In the genomic region with DNA sequence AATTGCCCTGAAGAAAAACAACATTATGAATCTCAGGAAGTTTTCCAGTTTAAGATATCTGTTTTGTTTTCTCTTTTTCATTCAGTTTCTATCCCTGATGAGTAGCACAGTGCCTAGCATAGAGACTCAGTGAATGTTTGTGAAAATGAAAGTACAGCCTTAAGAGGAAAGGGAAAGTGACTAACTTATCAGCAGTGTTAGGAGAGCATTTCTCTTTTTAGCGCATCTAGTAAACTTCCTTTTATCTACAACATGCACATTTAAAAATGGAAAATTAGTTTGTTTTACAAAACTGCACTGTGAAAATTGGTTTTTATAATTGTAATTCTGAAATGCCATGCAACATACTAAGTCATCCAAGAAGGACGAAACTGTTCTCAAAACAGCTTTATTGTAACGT, we compare ENCODE assay signal across 9 cellular contexts.
DNase-seq lines count a peak whose midpoint lies in the region; ATAC-seq and TF ChIP-seq lines count a peak whose summit lies in the region.
"Had no signal": no experiment of that assay in that cellular context is flagged by ENCODE, and none has a peak within 500 bp of the region (broad histone marks: within the 10 kb centered on the region; RNA-seq: fewer than 3 reads in every experiment).

No MANE protein-coding gene starts in this region.

- CTCF ChIA-PET in activated naive CD4-positive, alpha-beta T cell treated with anti-CD3 and anti-CD28 coated beads, Interleukin-2, amount 10 ng/mL, durations not matched to agents 7 days and 5 days (lab: Charles Lee) = interaction anchor here (2.7 to 3.3 kb wide), 2 partner anchors 10 to 55 kb away, joined by 11 to 12 read pairs; no protein-coding TSS in a partner anchor

- no peak overlapping the region for H3K4me3 Mint-ChIP-seq in activated naive CD4-positive, alpha-beta T cell treated with anti-CD3 and anti-CD28 coated beads, Interleukin-2, amount 10 ng/mL, durations not matched to agents 7 days and 5 days
- H3K4me3 Mint-ChIP-seq in GM23338 = no peak overlapping the region
- no peak overlapping the region for H3K4me3 Mint-ChIP-seq in glutamatergic neuron (ENCODE audit: unreplicated experiment)

- no peaks in the 10 kb centered on the region for H3K9me2 ChIP-seq in GM23338 (ENCODE audit: insufficient read depth)

- no peak for TF ChIP-seq CTCF in GM23338 (conservative IDR thresholded peaks at IDR 0.05; ENCODE audit: low read depth in 2 of 2)
- TF ChIP-seq CTCF in glutamatergic neuron (IDR thresholded peaks at IDR 0.05; ENCODE audit: partially characterized antibody, unreplicated experiment) = no peak

- peak overlapping the region; percentile 79 for H3K27ac Mint-ChIP-seq in activated naive CD4-positive, alpha-beta T cell treated with anti-CD3 and anti-CD28 coated beads, Interleukin-2, amount 10 ng/mL, durations not matched to agents 7 days and 5 days
- H3K27ac Mint-ChIP-seq in GM23338 (no peak overlapping the region), glutamatergic neuron (ENCODE audit: unreplicated experiment) (no peak overlapping the region)

- H3F3A ChIP-seq in GM23338 (replicated peaks; ENCODE audit: low read depth) = no peaks in the 10 kb centered on the region

- no peaks in the 10 kb centered on the region for H3K27me3 Mint-ChIP-seq in activated naive CD4-positive, alpha-beta T cell treated with anti-CD3 and anti-CD28 coated beads, Interleukin-2, amount 10 ng/mL, durations not matched to agents 7 days and 5 days
- H3K27me3 Mint-ChIP-seq in GM23338 (ENCODE audit: insufficient read depth, low read depth, poor library complexity) = peaks cover 2% of the 10 kb centered on the region
- H3K27me3 Mint-ChIP-seq in glutamatergic neuron (ENCODE audit: unreplicated experiment) = no peaks in the 10 kb centered on the region

- H3K36me3 Mint-ChIP-seq in activated naive CD4-positive, alpha-beta T cell treated with anti-CD3 and anti-CD28 coated beads, Interleukin-2, amount 10 ng/mL, durations not matched to agents 7 days and 5 days = peaks cover 77% of the 10 kb centered on the region
- H3K36me3 Mint-ChIP-seq in GM23338 (ENCODE audit: low read depth) (no peaks in the 10 kb centered on the region), glutamatergic neuron (ENCODE audit: unreplicated experiment) (no peaks in the 10 kb centered on the region)

- H4K20me1 ChIP-seq in GM23338 (replicated peaks; ENCODE audit: insufficient read depth) = no peaks in the 10 kb centered on the region

- no peak for DNase-seq in activated naive CD4-positive, alpha-beta T cell treated with anti-CD3 and anti-CD28 coated beads, Interleukin-2, amount 10 ng/mL, durations not matched to agents 7 days and 5 days
- DNase-seq in activated naive CD4-positive, alpha-beta T cell treated with Interleukin-2 at 50 U/mL for 16 hours = no peak
- DNase-seq in dermis microvascular lymphatic vessel endothelial cell (ENCODE audit: low read depth in 2 of 2) = peak; percentile 30 to 38
- no peak for DNase-seq in sciatic nerve (ENCODE audit: low spot score)
- no peak for DNase-seq in GM23338 (ENCODE audit: low spot score)
- DNase-seq in glutamatergic neuron = no peak
- no peak for DNase-seq in NCI-H1048 (lab: John Stamatoyannopoulos, UW)

- no peak overlapping the region for H3K4me3 ChIP-seq in GM23338

- no peaks in the 10 kb centered on the region for H3K27me3 ChIP-seq in GM23338 (ENCODE audit: insufficient read depth)

- no peak overlapping the region for H3K27ac ChIP-seq in GM23338 (ENCODE audit: low read depth)
- H3K27ac ChIP-seq: VCaP had no signal

- intact Hi-C loops in sciatic nerve (cut with DNase I) = no loop called here

- H3K4me2 ChIP-seq in GM23338 = no peak overlapping the region

- H3K79me2 ChIP-seq in GM23338 (replicated peaks; ENCODE audit: insufficient read depth) = no peaks in the 10 kb centered on the region

- peak; percentile 83 for ATAC-seq in HG03354 (IDR thresholded peaks at IDR 0.05; ENCODE audit: poor library complexity, severe bottlenecking, unreplicated experiment)
- ATAC-seq in sciatic nerve = peak; percentile 76
- ATAC-seq in GM23338 = no peak

- no peak overlapping the region for H2AFZ ChIP-seq in GM23338

- H3K36me3 ChIP-seq in GM23338 (ENCODE audit: insufficient read depth) = no peaks in the 10 kb centered on the region

- peaks cover 31% of the 10 kb centered on the region for H3K4me1 Mint-ChIP-seq in activated naive CD4-positive, alpha-beta T cell treated with anti-CD3 and anti-CD28 coated beads, Interleukin-2, amount 10 ng/mL, durations not matched to agents 7 days and 5 days
- H3K4me1 Mint-ChIP-seq in GM23338 = no peaks in the 10 kb centered on the region
- H3K4me1 Mint-ChIP-seq in glutamatergic neuron (ENCODE audit: low read depth, unreplicated experiment) = no peaks in the 10 kb centered on the region

- no peaks in the 10 kb centered on the region for H3K4me1 ChIP-seq in GM23338 (ENCODE audit: insufficient read depth)

- no peaks in the 10 kb centered on the region for H3K9me3 Mint-ChIP-seq in activated naive CD4-positive, alpha-beta T cell treated with anti-CD3 and anti-CD28 coated beads, Interleukin-2, amount 10 ng/mL, durations not matched to agents 7 days and 5 days
- no peaks in the 10 kb centered on the region for H3K9me3 Mint-ChIP-seq in GM23338
- H3K9me3 Mint-ChIP-seq in glutamatergic neuron (ENCODE audit: unreplicated experiment) = no peaks in the 10 kb centered on the region

TF ChIP-seq in GM23338, 12 proteins besides CTCF, POLR2A, EP300 and RAD21 (continues in another document):
- TF ChIP-seq ZNF114 (CRISPR knock-in tag; IDR thresholded peaks at IDR 0.05) (no peak), ZNF331 (CRISPR knock-in tag; IDR thresholded peaks at IDR 0.05; ENCODE audit: low read depth) (no peak), NANOG (IDR thresholded peaks at IDR 0.05; ENCODE audit: borderline replicate concordance) (no peak), POLR2AphosphoS5 (IDR thresholded peaks at IDR 0.05; ENCODE audit: low read depth) (no peak), ZNF462 (CRISPR knock-in tag; IDR thresholded peaks at IDR 0.05) (no peak), CREB1 (CRISPR knock-in tag; IDR thresholded peaks at IDR 0.05; ENCODE audit: low read depth) (no peak)

Comparison
In these comparisons a context has a peak if more than half of its experiments do, and no peak if none do; other contexts are left out.
1. DNase-seq: peak in dermis microvascular lymphatic vessel endothelial cell (2 of 2); none in activated naive CD4-positive, alpha-beta T cell treated with anti-CD3 and anti-CD28 coated beads, Interleukin-2, amount 10 ng/mL, durations not matched to agents 7 days and 5 days (single experiment), activated naive CD4-positive, alpha-beta T cell treated with Interleukin-2 at 50 U/mL for 16 hours (single experiment), sciatic nerve (single experiment), GM23338 (single experiment), glutamatergic neuron (single experiment) and NCI-H1048 (single experiment).